In genomic region chr16:79003026-79003617, GRCh38 we compare ENCODE assay signal across 21 cellular contexts.
A peak's percentile ranks its signal among the peaks of the same experiment; 100 is the strongest.
DNase-seq lines count a peak whose midpoint lies in the region; ATAC-seq and TF ChIP-seq lines count a peak whose summit lies in the region.
"Had no signal": no experiment of that assay in that cellular context is flagged by ENCODE, and none has a peak within 500 bp of the region (broad histone marks: within the 10 kb centered on the region; RNA-seq: fewer than 3 reads in every experiment).

No MANE protein-coding gene starts in this region.

- H3K4me3 ChIP-seq in breast epithelium (no peak overlapping the region), mucosa of descending colon (no peak overlapping the region)
- H3K4me3 ChIP-seq: GM12878, HAP-1 had no signal

- DNase-seq in breast epithelium (ENCODE audit: low spot score in 2 of 2) (no peak), MCF 10A (ENCODE audit: unreplicated experiment) (no peak), HEK293T (ENCODE audit: extremely low spot score) (no peak), mucosa of descending colon (no peak), T-helper 1 cell (no peak)
- no peak for DNase-seq in stimulated activated CD8-positive, alpha-beta memory T cell treated with anti-CD3 and anti-CD28 coated beads, Interleukin-4, amount 100 ng/mL, for 48 hours
- DNase-seq: ACHN; BE2C; C1 segment of cervical spinal cord; CD4-positive, CD25-positive, alpha-beta regulatory T cell; CD8-positive, alpha-beta memory T cell; COR-L47; DMS 273 treated with DMSO at 0.1 percent for 48 hours; DND-41; EL; HFFc6; KBM-7 had no signal

- no peak overlapping the region for H3K4me3 Mint-ChIP-seq in MCF 10A (ENCODE audit: unreplicated experiment)
- H3K4me3 Mint-ChIP-seq: CD4-positive, CD25-positive, alpha-beta regulatory T cell; CD8-positive, alpha-beta memory T cell; HFFc6; IgD-negative memory B cell had no signal

- CTCF ChIA-PET in MCF 10A (lab: Yijun Ruan, JAX), result interaction anchor here (1.0 to 1.3 kb wide), 2 partner anchors 17 to 19 kb away, joined by 5 to 6 read pairs; no protein-coding TSS in a partner anchor
- CTCF ChIA-PET in HEK293T (lab: Yijun Ruan, JAX), result no interaction called here

- POLR2A ChIA-PET in MCF 10A (lab: Yijun Ruan, JAX), result interaction anchor here (0.6 kb wide), 1 partner anchor 38 kb away, joined by 3 read pairs; no protein-coding TSS in a partner anchor
- POLR2A ChIA-PET in HEK293T (lab: Yijun Ruan, JAX), result no interaction called here

- H3K9me3 ChIP-seq in breast epithelium (no peaks in the 10 kb centered on the region), mucosa of descending colon (no peaks in the 10 kb centered on the region)
- H3K9me3 ChIP-seq: BE2C, HAP-1 had no signal

- H3K4me1 ChIP-seq in breast epithelium (peaks cover 0 to 10% of the 10 kb centered on the region in 2 donors), mucosa of descending colon (ENCODE audit: low read depth) (no peaks in the 10 kb centered on the region)
- H3K4me1 ChIP-seq: BE2C, HAP-1 had no signal

- no peaks in the 10 kb centered on the region for H3K9me3 Mint-ChIP-seq in MCF 10A (ENCODE audit: unreplicated experiment)
- H3K9me3 Mint-ChIP-seq: CD4-positive, CD25-positive, alpha-beta regulatory T cell; CD8-positive, alpha-beta memory T cell had no signal

- BruUV-seq in MCF 10A (replicated peaks; lab: Mats Ljungman, UMichigan), result no TSS peak

- peak overlapping the region; percentile 82 to 84 for H3K27ac ChIP-seq in breast epithelium

- no peak overlapping the region for H3K27ac Mint-ChIP-seq in MCF 10A (ENCODE audit: low read depth, unreplicated experiment)
- H3K27ac Mint-ChIP-seq: HFFc6, IgD-negative memory B cell had no signal

- no peaks in the 10 kb centered on the region for H3K4me1 Mint-ChIP-seq in MCF 10A (ENCODE audit: insufficient read depth, unreplicated experiment)
- H3K4me1 Mint-ChIP-seq: IgD-negative memory B cell had no signal

- TF ChIP-seq CTCF in breast epithelium (IDR thresholded peaks at IDR 0.05) (no peak), MCF 10A (IDR thresholded peaks at IDR 0.05; ENCODE audit: unreplicated experiment) (no peak), mucosa of descending colon (IDR thresholded peaks at IDR 0.05) (no peak)

- no peaks in the 10 kb centered on the region for H3K36me3 Mint-ChIP-seq in MCF 10A (ENCODE audit: insufficient read depth, unreplicated experiment)
- H3K36me3 Mint-ChIP-seq: CD4-positive, CD25-positive, alpha-beta regulatory T cell had no signal

- no peak for TF ChIP-seq POLR2A in breast epithelium (IDR thresholded peaks at IDR 0.05)

- intact Hi-C loops in breast epithelium (cut with DNase I; ENCODE audit: low total_unique reads), result no loop called here
- intact Hi-C loops in MCF 10A (cut with micrococcal nuclease), result no loop called here
- intact Hi-C loops in mucosa of descending colon (cut with DNase I, micrococcal nuclease), result no loop called here

- ATAC-seq in mucosa of descending colon (peak; percentile 47), GM18520 (IDR thresholded peaks at IDR 0.05; ENCODE audit: unreplicated experiment) (no peak)
- ATAC-seq: GM12878 had no signal

- H3K27me3 Mint-ChIP-seq in MCF 10A (ENCODE audit: insufficient read depth, unreplicated experiment), result no peaks in the 10 kb centered on the region
- H3K27me3 Mint-ChIP-seq: CD4-positive, CD25-positive, alpha-beta regulatory T cell had no signal

- no peaks in the 10 kb centered on the region for H3K27me3 ChIP-seq in breast epithelium
- H3K27me3 ChIP-seq: BE2C had no signal

- H3K36me3 ChIP-seq in breast epithelium (no peaks in the 10 kb centered on the region), mucosa of descending colon (ENCODE audit: low read depth) (no peaks in the 10 kb centered on the region)
- H3K36me3 ChIP-seq: BE2C, HAP-1 had no signal

TF ChIP-seq in HEK293T, 16 proteins besides CTCF, POLR2A, EP300 and RAD21:
- no peak for TF ChIP-seq BHLHE40 (IDR thresholded peaks at IDR 0.05; ENCODE audit: borderline replicate concordance)
- TF ChIP-seq PKNOX1 (IDR thresholded peaks at IDR 0.05), result peak; percentile 77
TF ChIP-seq in HEK293T: peak in this region for 1.
